15 cellular contexts compared by ENCODE assay signal in genomic region chr6:45486739-45487138, GRCh38.
A peak's percentile ranks its signal among the peaks of the same experiment; 100 is the strongest.
DNase-seq lines count a peak whose midpoint lies in the region; ATAC-seq and TF ChIP-seq lines count a peak whose summit lies in the region.
"Had no signal": no experiment of that assay in that cellular context is flagged by ENCODE, and none has a peak within 500 bp of the region (broad histone marks: within the 10 kb centered on the region; RNA-seq: fewer than 3 reads in every experiment).

No MANE protein-coding gene starts in this region.

- H3K27ac Mint-ChIP-seq in naive B cell = no peak overlapping the region
- H3K27ac Mint-ChIP-seq: GM23338; T-helper 1 cell treated with Interleukin-12 subunit alpha and Interleukin-12 subunit beta and Interleukin-4 antibody, amounts not matched to agents 30 μg/mL and 1 μg/mL, for 36 hours had no signal

- no peak overlapping the region for H3K9ac ChIP-seq in OCI-LY3 (ENCODE audit: low read length)

- H2AFZ ChIP-seq in OCI-LY3 (ENCODE audit: low read depth, low read length) = no peak overlapping the region
- H2AFZ ChIP-seq: GM23338 had no signal

- no peak for TF ChIP-seq CTCF in OCI-LY3 (IDR thresholded peaks at IDR 0.05; ENCODE audit: low read depth, low read length)

- H3K27ac ChIP-seq in OCI-LY3 (ENCODE audit: low read length) = no peak overlapping the region
- H3K27ac ChIP-seq: A549, lower lobe of right lung had no signal

- peak; percentile 76 for ATAC-seq in GM19463 (IDR thresholded peaks at IDR 0.05; ENCODE audit: unreplicated experiment)
- ATAC-seq in naive B cell (ENCODE audit: low read depth in 2 of 2) = peak; percentile 48 to 70
- ATAC-seq: A549, GM23338, lower lobe of right lung had no signal

- H3K4me1 Mint-ChIP-seq in naive B cell = peaks cover 8 to 19% (median 18%) of the 10 kb centered on the region in 3 donors

- H3K4me3 ChIP-seq in OCI-LY3 (ENCODE audit: low read length) = no peak overlapping the region
- H3K4me3 ChIP-seq: A549, GM23338, lower lobe of right lung, tibial nerve had no signal

- peak overlapping the region; percentile 26 for H3K4me2 ChIP-seq in OCI-LY3 (ENCODE audit: low read length)
- H3K4me2 ChIP-seq: A549, GM23338 had no signal

- no peaks in the 10 kb centered on the region for H3K36me3 Mint-ChIP-seq in naive B cell

- H3K4me1 ChIP-seq in OCI-LY3 (ENCODE audit: low read length) = peaks cover 14% of the 10 kb centered on the region
- H3K4me1 ChIP-seq: A549, lower lobe of right lung had no signal

- H3K4me3 Mint-ChIP-seq in naive B cell = peak overlapping the region in 1 of 8 donors; percentile 55
- H3K4me3 Mint-ChIP-seq: GM23338; T-helper 1 cell treated with Interleukin-12 subunit alpha and Interleukin-12 subunit beta and Interleukin-4 antibody, amounts not matched to agents 30 μg/mL and 1 μg/mL, for 36 hours had no signal

- no peaks in the 10 kb centered on the region for H3K9me3 ChIP-seq in OCI-LY3 (ENCODE audit: insufficient read depth, low read length)
- H3K9me3 ChIP-seq: A549, lower lobe of right lung, tibial nerve had no signal

- peaks cover 88% of the 10 kb centered on the region for H3K27me3 ChIP-seq in OCI-LY3 (ENCODE audit: low read depth, low read length)
- H3K27me3 ChIP-seq: tibial nerve had no signal

- H3K36me3 ChIP-seq in OCI-LY3 (replicated peaks; ENCODE audit: low read depth, low read length) = no peaks in the 10 kb centered on the region
- H3K36me3 ChIP-seq: lower lobe of right lung, tibial nerve had no signal

- no peaks in the 10 kb centered on the region for H3K27me3 Mint-ChIP-seq in naive B cell

- H3K9me3 Mint-ChIP-seq in naive B cell = no peaks in the 10 kb centered on the region
- H3K9me3 Mint-ChIP-seq: GM23338; T-helper 1 cell treated with Interleukin-12 subunit alpha and Interleukin-12 subunit beta and Interleukin-4 antibody, amounts not matched to agents 30 μg/mL and 1 μg/mL, for 36 hours had no signal

- 0 out of 2 replicates have a peak, but pooled peaks cover 4% of the 10 kb centered on the region for H4K20me1 ChIP-seq in OCI-LY3 (ENCODE audit: insufficient read depth, low read length)

- H3K79me2 ChIP-seq in OCI-LY3 (ENCODE audit: low read length) = no peaks in the 10 kb centered on the region

- peak; percentile 35 for DNase-seq in activated CD4-positive, alpha-beta T cell treated with anti-CD3 and anti-CD28 coated beads for 48 hours
- no peak for DNase-seq in activated CD4-positive, alpha-beta T cell treated with anti-CD3 and anti-CD28 coated beads, Interleukin-2, amount 50 U/mL, for 4 hours
- DNase-seq in naive B cell (no peak), NCI-H2227 treated with DMSO at 0.1 percent for 48 hours (lab: John Stamatoyannopoulos, UW) (no peak), nucleus accumbens (lab: John Stamatoyannopoulos, UW) (no peak), cerebellar cortex (ENCODE audit: low spot score) (no peak)
- DNase-seq: activated CD8-positive, alpha-beta memory T cell treated with anti-CD3 and anti-CD28 coated beads for 24 hours; lower lobe of right lung; NCI-H1092 had no signal
